In genomic region chr12:45215419-45216296, GRCh38 we compare ENCODE assay signal across 8 cellular contexts. TPM values are rescaled to one million over a fixed set of nuclear protein-coding genes. Genes with fewer than 3 reads are reported as not detected.
DNase-seq lines count a peak whose midpoint lies in the region; ATAC-seq, FAIRE-seq and TF ChIP-seq lines count a peak whose summit lies in the region.

A gene with protein sequence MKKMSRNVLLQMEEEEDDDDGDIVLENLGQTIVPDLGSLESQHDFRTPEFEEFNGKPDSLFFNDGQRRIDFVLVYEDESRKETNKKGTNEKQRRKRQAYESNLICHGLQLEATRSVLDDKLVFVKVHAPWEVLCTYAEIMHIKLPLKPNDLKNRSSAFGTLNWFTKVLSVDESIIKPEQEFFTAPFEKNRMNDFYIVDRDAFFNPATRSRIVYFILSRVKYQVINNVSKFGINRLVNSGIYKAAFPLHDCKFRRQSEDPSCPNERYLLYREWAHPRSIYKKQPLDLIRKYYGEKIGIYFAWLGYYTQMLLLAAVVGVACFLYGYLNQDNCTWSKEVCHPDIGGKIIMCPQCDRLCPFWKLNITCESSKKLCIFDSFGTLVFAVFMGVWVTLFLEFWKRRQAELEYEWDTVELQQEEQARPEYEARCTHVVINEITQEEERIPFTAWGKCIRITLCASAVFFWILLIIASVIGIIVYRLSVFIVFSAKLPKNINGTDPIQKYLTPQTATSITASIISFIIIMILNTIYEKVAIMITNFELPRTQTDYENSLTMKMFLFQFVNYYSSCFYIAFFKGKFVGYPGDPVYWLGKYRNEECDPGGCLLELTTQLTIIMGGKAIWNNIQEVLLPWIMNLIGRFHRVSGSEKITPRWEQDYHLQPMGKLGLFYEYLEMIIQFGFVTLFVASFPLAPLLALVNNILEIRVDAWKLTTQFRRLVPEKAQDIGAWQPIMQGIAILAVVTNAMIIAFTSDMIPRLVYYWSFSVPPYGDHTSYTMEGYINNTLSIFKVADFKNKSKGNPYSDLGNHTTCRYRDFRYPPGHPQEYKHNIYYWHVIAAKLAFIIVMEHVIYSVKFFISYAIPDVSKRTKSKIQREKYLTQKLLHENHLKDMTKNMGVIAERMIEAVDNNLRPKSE (plus strand): TSS chr12:45216095. CDS start chr12:45216322, 227 bp downstream.

- H3K36me3 ChIP-seq in HUES64 (ENCODE audit: insufficient read depth, low read length) (no peaks in the 10 kb centered on the region), OCI-LY7 (ENCODE audit: insufficient read depth, low read length) (no peaks in the 10 kb centered on the region), endothelial cell of umbilical vein (ENCODE audit: control insufficient read depth in 2 of 2, extremely low read depth in 1 of 2, insufficient read depth in 2 of 2, low read length in 2 of 2) (no peaks in the 10 kb centered on the region)

- WGBS in HUES64, result under 1% methylated on average over 70 of the region's 70 CpGs

- H3K4me3 ChIP-seq in HUES64 (ENCODE audit: low read length), result peak within 1 kb of the TSS; percentile 95
- peak within 1 kb of the TSS; percentile 90 for H3K4me3 ChIP-seq in OCI-LY7 (ENCODE audit: low read depth, low read length, poor library complexity, severe bottlenecking)
- peak within 1 kb of the TSS; percentile 53 to 88 (median 86) for H3K4me3 ChIP-seq in endothelial cell of umbilical vein (replicated peaks in 1 of 3; ENCODE audit: insufficient read depth in 1 of 3, low read depth in 1 of 3, low read length in 3 of 3)
- H3K4me3 ChIP-seq in mononuclear cell (ENCODE audit: low read length), result peak within 1 kb of the TSS; percentile 83

- CTCF ChIA-PET in OCI-LY7 (lab: Charles Lee; ENCODE audit: unreplicated experiment) (interaction anchor here (0.9 kb wide), 1 partner anchor 15 kb away, joined by 3 read pairs; no protein-coding TSS in a partner anchor), endothelial cell of umbilical vein (lab: Charles Lee) (interaction anchor here (0.6 to 4.7 kb wide), 31 partner anchors 9 to 530 kb away, joined by 3 to 41 read pairs (median 3); partner anchors contain the start of gene ARID2)

- no TSS peak for BruUV-seq in OCI-LY7 (replicated peaks; lab: Mats Ljungman, UMichigan)
- BruUV-seq in endothelial cell of umbilical vein (replicated peaks; lab: Mats Ljungman, UMichigan), result no TSS peak

- peak; percentile 61 for TF ChIP-seq POLR2A in endothelial cell of umbilical vein (IDR thresholded peaks at IDR 0.05; ENCODE audit: low read depth, low read length)

- H3K27ac ChIP-seq in HUES64 (ENCODE audit: low read depth, low read length) (peak within 1 kb of the TSS; percentile 83), OCI-LY7 (ENCODE audit: low read depth, low read length, poor library complexity, severe bottlenecking) (peak within 1 kb of the TSS; percentile 90), endothelial cell of umbilical vein (ENCODE audit: insufficient read depth, low read depth, low read length) (peak within 1 kb of the TSS; percentile 76)

- peak; percentile 71 for TF ChIP-seq CTCF in OCI-LY7 (conservative IDR thresholded peaks at IDR 0.05; ENCODE audit: low read length)
- TF ChIP-seq CTCF in endothelial cell of umbilical vein (IDR thresholded peaks at IDR 0.05; ENCODE audit: extremely low read depth in 1 of 2, insufficient read depth in 1 of 2, low read depth in 1 of 2, low read length in 2 of 2), result peak in 1 of 2 donors; percentile 38

- H3K4me1 ChIP-seq in HUES64 (ENCODE audit: insufficient read depth, low read length) (peaks cover 35% of the 10 kb centered on the region), OCI-LY7 (ENCODE audit: insufficient read depth, low read length, poor library complexity, severe bottlenecking) (peaks cover 19% of the 10 kb centered on the region), endothelial cell of umbilical vein (ENCODE audit: control insufficient read depth, extremely low read depth, insufficient read depth, low read length) (peaks cover 14% of the 10 kb centered on the region), mononuclear cell (ENCODE audit: insufficient read depth, low read length) (peaks cover 39% of the 10 kb centered on the region)

- no peaks in the 10 kb centered on the region for H3K27me3 ChIP-seq in HUES64 (ENCODE audit: insufficient read depth, low read length)
- H3K27me3 ChIP-seq in endothelial cell of umbilical vein (ENCODE audit: control insufficient read depth in 2 of 2, insufficient read depth in 2 of 2, low read length in 2 of 2), result no peaks in the 10 kb centered on the region
- H3K27me3 ChIP-seq in mononuclear cell (ENCODE audit: insufficient read depth, low read length), result no peaks in the 10 kb centered on the region

- H3K9me3 ChIP-seq in HUES64 (ENCODE audit: insufficient read depth, low read depth, low read length) (no peaks in the 10 kb centered on the region), OCI-LY7 (ENCODE audit: low read length) (no peaks in the 10 kb centered on the region), endothelial cell of umbilical vein (replicated peaks; ENCODE audit: control insufficient read depth, insufficient read depth, low read length) (no peaks in the 10 kb centered on the region), mononuclear cell (ENCODE audit: low read depth, low read length) (no peaks in the 10 kb centered on the region)

- intact Hi-C loops in OCI-LY7 (cut with micrococcal nuclease; ENCODE audit: unreplicated experiment) (loop anchor here (1.0 to 10.0 kb wide), 4 partner anchors 513 to 1169 kb away; partner anchors contain the start of gene SCAF11), endothelial cell of umbilical vein (cut with micrococcal nuclease) (loop anchor here (1.0 to 2.0 kb wide), 8 partner anchors 19 to 513 kb away; no protein-coding TSS in a partner anchor)

- H3K79me2 ChIP-seq in OCI-LY7 (ENCODE audit: insufficient read depth, low read depth, low read length), result peaks cover 31% of the 10 kb centered on the region
- peaks cover 46% of the 10 kb centered on the region for H3K79me2 ChIP-seq in endothelial cell of umbilical vein (ENCODE audit: control insufficient read depth, insufficient read depth, low read length)

- POLR2A ChIA-PET in OCI-LY7 (lab: Charles Lee) (interaction anchor here (0.5 to 1.3 kb wide), 13 partner anchors 11 to 1761 kb away, joined by 3 to 5 read pairs (median 3); no protein-coding TSS in a partner anchor), endothelial cell of umbilical vein (lab: Charles Lee) (interaction anchor here (1.0 kb wide), 3 partner anchors 19 to 58 kb away, joined by 3 to 7 read pairs (median 3); no protein-coding TSS in a partner anchor)

- H3K9ac ChIP-seq in HUES64 (ENCODE audit: low read depth, low read length), result peak within 1 kb of the TSS; percentile 96
- H3K9ac ChIP-seq in endothelial cell of umbilical vein (replicated peaks; ENCODE audit: extremely low read depth, insufficient read depth, low read length), result peak within 1 kb of the TSS; percentile 98

- no peaks in the 10 kb centered on the region for H3K9me2 ChIP-seq in OCI-LY7 (ENCODE audit: insufficient read depth, low read length)

- peak within 1 kb of the TSS; percentile 98 for H2AFZ ChIP-seq in OCI-LY7 (ENCODE audit: low read length)
- H2AFZ ChIP-seq in endothelial cell of umbilical vein (ENCODE audit: low read depth, low read length), result peak within 1 kb of the TSS; percentile 46

- peak; percentile 73 for ATAC-seq in GM21515 (IDR thresholded peaks at IDR 0.05; ENCODE audit: unreplicated experiment)

- no peaks in the 10 kb centered on the region for H3K9me1 ChIP-seq in endothelial cell of umbilical vein (replicated peaks; ENCODE audit: control insufficient read depth, extremely low read depth, insufficient read depth, low read length)

- H3K4me2 ChIP-seq in OCI-LY7 (ENCODE audit: low read length) (peak within 1 kb of the TSS; percentile 91), endothelial cell of umbilical vein (ENCODE audit: insufficient read depth, low read length) (peak within 1 kb of the TSS; percentile 92)

- peaks cover 10% of the 10 kb centered on the region; the same call in 1 of the 2 replicates for H4K20me1 ChIP-seq in OCI-LY7 (ENCODE audit: insufficient read depth, low read length)
- H4K20me1 ChIP-seq in endothelial cell of umbilical vein (replicated peaks; ENCODE audit: control insufficient read depth, extremely low read depth, insufficient read depth, low read length), result peaks cover 3% of the 10 kb centered on the region

- dilution Hi-C loops in endothelial cell of umbilical vein (cut with MboI; ENCODE audit: extremely low pct_ligation_motif_present, low sequenced_read_pairs), result no loop called here

- peak; percentile 86 for FAIRE-seq in endothelial cell of umbilical vein (lab: Jason Lieb, UNC)

- DNase-seq in DMS114 treated with DMSO at 0.1 percent for 48 hours (lab: John Stamatoyannopoulos, UW; ENCODE audit: unreplicated experiment) (peak; percentile 91), OCI-LY7 (ENCODE audit: low spot score) (peak; percentile 89), endothelial cell of umbilical vein (ENCODE audit: low read depth, low spot score) (peak; percentile 93)
- DNase-seq in activated CD8-positive, alpha-beta memory T cell treated with anti-CD3 and anti-CD28 coated beads, Interleukin-2, amount 50 U/mL, for 48 hours, result peak; percentile 89
- DNase-seq in stimulated activated CD8-positive, alpha-beta memory T cell treated with anti-CD3 and anti-CD28 coated beads, Interleukin-4, amount 100 ng/mL, for 24 hours (ENCODE audit: low read depth), result peak; percentile 70

TF ChIP-seq in endothelial cell of umbilical vein, 7 proteins besides CTCF, POLR2A, EP300 and RAD21 (continues in another document):
- TF ChIP-seq MAX (IDR thresholded peaks at IDR 0.05; ENCODE audit: insufficient read depth, insufficient read length) (peak; percentile 52), FOS (IDR thresholded peaks at IDR 0.05; ENCODE audit: borderline replicate concordance, insufficient read depth, low read length) (no peak), EZH2 (IDR thresholded peaks at IDR 0.05; ENCODE audit: borderline replicate concordance, low read depth, low read length, severe bottlenecking) (no peak), MYC (IDR thresholded peaks at IDR 0.05; ENCODE audit: low read depth, low read length) (no peak), JUN (IDR thresholded peaks at IDR 0.05; ENCODE audit: borderline replicate concordance, insufficient read depth, insufficient read length, low read depth) (no peak)

RNA-seq across cellular contexts. Expression of the gene that starts here (rescaled TPM):
- polyA plus RNA-seq in HUES64 (2013, experiment 1 of 2), result 23.0 TPM
- 25.8 TPM for polyA plus RNA-seq in HUES64 (2013, experiment 2 of 2)
- total RNA-seq in OCI-LY7 (2014; rRNA removed; shearing (Covaris generic)), result 11.9 and 15.0 TPM in 2 replicates
- total RNA-seq in OCI-LY7 (2022) (17.7 and 19.7 TPM in 2 replicates), endothelial cell of umbilical vein (67.6 and 70.1 TPM in 2 replicates), mononuclear cell (44.4 TPM)
- polyA plus RNA-seq in endothelial cell of umbilical vein, result 18.7 and 21.3 TPM in 2 replicates
- polyA plus RNA-seq in endothelial cell of umbilical vein (2011; cell fraction: cytosol; rRNA removed), result 22.5 and 24.0 TPM in 2 replicates
- 27.7 and 28.1 TPM in 2 replicates for polyA plus RNA-seq in endothelial cell of umbilical vein (2011; cell fraction: nucleus; rRNA removed)
- 53.7 and 65.5 TPM in 2 replicates for polyA plus RNA-seq in endothelial cell of umbilical vein (2012)
- polyA minus RNA-seq in endothelial cell of umbilical vein, result 60.4 and 63.6 TPM in 2 replicates
- 16.9 TPM for polyA minus RNA-seq in endothelial cell of umbilical vein (2011; cell fraction: cytosol; rRNA and poly(A)+ RNA removed)
- polyA minus RNA-seq in endothelial cell of umbilical vein (2011; cell fraction: nucleus; rRNA and poly(A)+ RNA removed), result 60.5 and 81.8 TPM in 2 replicates

Comparison
In these comparisons a context has a peak if more than half of its experiments do, and no peak if none do; other contexts are left out.
1. Peak in every context shown above with its lines: DNase-seq, ATAC-seq, H3K4me3 ChIP-seq and H3K27ac ChIP-seq.